9 cellular contexts compared by ENCODE assay signal in genomic region chr11:74255741-74256369, GRCh38. TPM values are rescaled to one million over a fixed set of nuclear protein-coding genes. Genes with fewer than 3 reads are reported as not detected.
DNase-seq lines count a peak whose midpoint lies in the region; ATAC-seq and TF ChIP-seq lines count a peak whose summit lies in the region.
"Had no signal": no experiment of that assay in that cellular context is flagged by ENCODE, and none has a peak within 500 bp of the region (broad histone marks: within the 10 kb centered on the region; RNA-seq: fewer than 3 reads in every experiment).

No MANE protein-coding gene starts in this region.

- no peak overlapping the region for H3K18ac ChIP-seq in neuronal stem cell (ENCODE audit: low read length)

- H2AK5ac ChIP-seq in neuronal stem cell (ENCODE audit: low read depth, low read length) = no peak overlapping the region

- H3K4me2 ChIP-seq in OCI-LY3 (ENCODE audit: low read length) = no peak overlapping the region
- H3K4me2 ChIP-seq in neuronal stem cell (ENCODE audit: insufficient read depth, low read length, poor library complexity, severe bottlenecking) = no peak overlapping the region

- no peaks in the 10 kb centered on the region for H3K4me1 ChIP-seq in OCI-LY3 (ENCODE audit: low read length)
- H3K4me1 ChIP-seq in neuronal stem cell (ENCODE audit: control insufficient read depth in 2 of 2, insufficient read depth in 1 of 2, low read depth in 1 of 2, low read length in 2 of 2) = no peaks in the 10 kb centered on the region

- DNase-seq in COR-L47 (lab: John Stamatoyannopoulos, UW) (peak; percentile 47), HS-27A (ENCODE audit: low read depth) (peak; percentile 45), fibroblast of the aortic adventitia (ENCODE audit: low read depth) (peak; percentile 78), neuronal stem cell (ENCODE audit: low spot score) (peak; percentile 54), ureter (ENCODE audit: low spot score) (peak; percentile 69)
- peak; percentile 37 for DNase-seq in activated T-cell treated with anti-CD3 and anti-CD28 coated beads, Interleukin-2, amount 50 U/mL, for 4 hours

- TF ChIP-seq CTCF in OCI-LY3 (IDR thresholded peaks at IDR 0.05; ENCODE audit: low read depth, low read length) = peak; percentile 97
- TF ChIP-seq CTCF in fibroblast of the aortic adventitia (IDR thresholded peaks at IDR 0.05; ENCODE audit: insufficient read depth, low read length) = peak; percentile 90

- no peak overlapping the region for H4K8ac ChIP-seq in neuronal stem cell (ENCODE audit: low read depth, low read length)

- H2BK15ac ChIP-seq in neuronal stem cell (ENCODE audit: low read length) = no peak overlapping the region

- H3K4me3 ChIP-seq in OCI-LY3 (ENCODE audit: low read length) (no peak overlapping the region), fibroblast of the aortic adventitia (ENCODE audit: low read depth, low read length) (no peak overlapping the region), neuronal stem cell (ENCODE audit: low read length in 2 of 2) (no peak overlapping the region)

- H3K9me3 ChIP-seq in OCI-LY3 (ENCODE audit: insufficient read depth, low read length) = 0 out of 2 replicates have a peak, but pooled peaks cover 1% of the 10 kb centered on the region
- H3K9me3 ChIP-seq in neuronal stem cell (replicated peaks in 1 of 2; ENCODE audit: control insufficient read depth in 2 of 2, insufficient read depth in 1 of 2, low read depth in 1 of 2, low read length in 2 of 2) = peaks cover 0 to 3% of the 10 kb centered on the region in 2 donors

- H3K79me1 ChIP-seq in neuronal stem cell (ENCODE audit: low read depth, low read length) = no peaks in the 10 kb centered on the region

- no peaks in the 10 kb centered on the region for H3K9me3 Mint-ChIP-seq in activated T-cell treated with anti-CD3 and anti-CD28 coated beads, Interleukin-2, amount 50 U/mL, for 4 hours

- no peak overlapping the region for H3K14ac ChIP-seq in neuronal stem cell (ENCODE audit: low read length)

- peaks cover 3% of the 10 kb centered on the region for H3K4me1 Mint-ChIP-seq in activated T-cell treated with anti-CD3 and anti-CD28 coated beads, Interleukin-2, amount 50 U/mL, for 4 hours (ENCODE audit: low read depth)

- no peak overlapping the region for H4K91ac ChIP-seq in neuronal stem cell (ENCODE audit: low read depth, low read length, poor library complexity)

- H3K36me3 Mint-ChIP-seq in activated T-cell treated with anti-CD3 and anti-CD28 coated beads, Interleukin-2, amount 50 U/mL, for 4 hours (ENCODE audit: insufficient read depth) = peaks cover 19% of the 10 kb centered on the region

- H4K20me1 ChIP-seq in OCI-LY3 (ENCODE audit: insufficient read depth, low read length) = no peaks in the 10 kb centered on the region

- H3K27ac ChIP-seq in OCI-LY3 (ENCODE audit: low read length) (no peak overlapping the region), neuronal stem cell (replicated peaks; ENCODE audit: low read length) (no peak overlapping the region)

- H2BK12ac ChIP-seq in neuronal stem cell (ENCODE audit: low read length) = no peak overlapping the region

- H3K36me3 ChIP-seq in OCI-LY3 (replicated peaks; ENCODE audit: low read depth, low read length) (peaks cover 19% of the 10 kb centered on the region), neuronal stem cell (replicated peaks in 1 of 2; ENCODE audit: control insufficient read depth in 2 of 2, insufficient read depth in 2 of 2, low read length in 2 of 2) (peaks cover 16 to 54% of the 10 kb centered on the region in 2 donors)

- no peak overlapping the region for H3K23ac ChIP-seq in neuronal stem cell (ENCODE audit: low read depth, low read length, poor library complexity)

- H2AFZ ChIP-seq in OCI-LY3 (ENCODE audit: low read depth, low read length) = no peak overlapping the region
- H2AFZ ChIP-seq in neuronal stem cell (ENCODE audit: low read length) = no peak overlapping the region

- no peaks in the 10 kb centered on the region for H3K27me3 Mint-ChIP-seq in activated T-cell treated with anti-CD3 and anti-CD28 coated beads, Interleukin-2, amount 50 U/mL, for 4 hours (ENCODE audit: low read depth)

- H3K4ac ChIP-seq in neuronal stem cell (ENCODE audit: low read length) = no peak overlapping the region

- H3K9ac ChIP-seq in OCI-LY3 (ENCODE audit: low read length) (no peak overlapping the region), neuronal stem cell (ENCODE audit: low read depth, low read length, poor library complexity) (no peak overlapping the region)

- H3K27me3 ChIP-seq in OCI-LY3 (ENCODE audit: low read depth, low read length) = no peaks in the 10 kb centered on the region
- no peaks in the 10 kb centered on the region for H3K27me3 ChIP-seq in neuronal stem cell (ENCODE audit: control insufficient read depth in 3 of 3, insufficient read depth in 3 of 3, low read depth in 1 of 3, low read length in 3 of 3)

- no peak overlapping the region for H3K4me3 Mint-ChIP-seq in activated T-cell treated with anti-CD3 and anti-CD28 coated beads, Interleukin-2, amount 50 U/mL, for 4 hours

- H2BK120ac ChIP-seq in neuronal stem cell (ENCODE audit: low read depth, low read length) = no peak overlapping the region

- no peak overlapping the region for H2BK5ac ChIP-seq in neuronal stem cell (ENCODE audit: low read length)

- peak; percentile 65 to 74 for ATAC-seq in activated T-cell treated with anti-CD3 and anti-CD28 coated beads, Interleukin-2, amount 50 U/mL, for 4 hours
- no peak for ATAC-seq in GM18909 (IDR thresholded peaks at IDR 0.05; ENCODE audit: poor library complexity, unreplicated experiment)

- H3K79me2 ChIP-seq in OCI-LY3 (ENCODE audit: low read length) = no peaks in the 10 kb centered on the region

- WGBS in neuronal stem cell (ENCODE audit: extremely low coverage in 2 of 2, insufficient read length in 2 of 2, insufficient replicate concordance in 1 of 2), 2 donors = no CpG with 5 or more reads among the region's 5 CpGs

RNA-seq across cellular contexts. Expression of gene P4HA3, which starts 55.6 kb away (rescaled TPM):
- not detected for total RNA-seq in activated T-cell treated with anti-CD3 and anti-CD28 coated beads, Interleukin-2, amount 50 U/mL, for 4 hours
- total RNA-seq in fibroblast of the aortic adventitia (ENCODE audit: low replicate concordance) (1.9 and 4.4 TPM in 2 replicates), ureter (1.7 TPM)
- polyA plus RNA-seq in neuronal stem cell (2013, experiment 1 of 2) = 0.06 TPM
- polyA plus RNA-seq in neuronal stem cell (2013, experiment 2 of 2) = 0.03 TPM
- total RNA-seq: T-helper 1 cell treated with Interleukin-12 subunit alpha and Interleukin-12 subunit beta and Interleukin-4 antibody, amounts not matched to agents 30 ng/mL and 1 ng/mL, for 36 hours had no signal
